Comparison of ENCODE assay signal across 9 cellular contexts in genomic region chr2:241762933-241763369, GRCh38. TPM values are rescaled to one million over a fixed set of nuclear protein-coding genes. Genes with fewer than 3 reads are reported as not detected.
DNase-seq lines count a peak whose midpoint lies in the region; ATAC-seq and TF ChIP-seq lines count a peak whose summit lies in the region.
"Had no signal": no experiment of that assay in that cellular context is flagged by ENCODE, and none has a peak within 500 bp of the region (broad histone marks: within the 10 kb centered on the region; RNA-seq: fewer than 3 reads in every experiment).

No MANE protein-coding gene starts in this region.

- peaks cover 3% of the 10 kb centered on the region for H3K9me3 ChIP-seq in CD8-positive, alpha-beta T cell (ENCODE audit: low read length)
- no peaks in the 10 kb centered on the region for H3K9me3 ChIP-seq in breast epithelium

- no peaks in the 10 kb centered on the region for H3K36me3 ChIP-seq in CD8-positive, alpha-beta T cell (ENCODE audit: insufficient read depth, low read length)
- no peaks in the 10 kb centered on the region for H3K36me3 ChIP-seq in breast epithelium

- CTCF ChIA-PET in CD8-positive, alpha-beta T cell (lab: Charles Lee) = interaction anchor here (2.2 kb wide), 1 partner anchor 105 kb away, joined by 7 read pairs; no protein-coding TSS in a partner anchor

- H3K9me3 Mint-ChIP-seq in CD8-positive, alpha-beta T cell = peaks cover 3% of the 10 kb centered on the region
- peaks cover 6% of the 10 kb centered on the region for H3K9me3 Mint-ChIP-seq in activated T-helper 1 cell treated with anti-CD3 and anti-CD28 coated beads, Interleukin-12 subunit alpha, Interleukin-12 subunit beta, Interleukin-2, Interleukin-4 antibody, amounts not matched to agents 30 ng/mL and 10 ng/mL and 1 ng/mL, durations not matched to agents 14 hours and 24 hours and 36 hours

- ATAC-seq in CD8-positive, alpha-beta T cell = peak; percentile 77
- ATAC-seq in omental fat pad (ENCODE audit: low FRiP score) (peak; percentile 29), GM18868 (IDR thresholded peaks at IDR 0.05; ENCODE audit: unreplicated experiment) (no peak), HG02588 (IDR thresholded peaks at IDR 0.05; ENCODE audit: unreplicated experiment) (no peak)

- no peak for TF ChIP-seq POLR2A in breast epithelium (IDR thresholded peaks at IDR 0.05)

- H3K4me1 ChIP-seq in CD8-positive, alpha-beta T cell (ENCODE audit: insufficient read depth, low read length) = peaks cover 15% of the 10 kb centered on the region
- no peaks in the 10 kb centered on the region for H3K4me1 ChIP-seq in breast epithelium

- H3K4me3 Mint-ChIP-seq in CD8-positive, alpha-beta T cell = peak overlapping the region; percentile 68
- no peak overlapping the region for H3K4me3 Mint-ChIP-seq in activated T-helper 1 cell treated with anti-CD3 and anti-CD28 coated beads, Interleukin-12 subunit alpha, Interleukin-12 subunit beta, Interleukin-2, Interleukin-4 antibody, amounts not matched to agents 30 ng/mL and 10 ng/mL and 1 ng/mL, durations not matched to agents 14 hours and 24 hours and 36 hours
- H3K4me3 Mint-ChIP-seq: HFFc6 had no signal

- no peaks in the 10 kb centered on the region for H3K27me3 ChIP-seq in CD8-positive, alpha-beta T cell (ENCODE audit: insufficient read depth, low read length)
- H3K27me3 ChIP-seq in breast epithelium = no peaks in the 10 kb centered on the region

- peak overlapping the region; percentile 96 for H3K27ac Mint-ChIP-seq in CD8-positive, alpha-beta T cell
- peak overlapping the region; percentile 77 for H3K27ac Mint-ChIP-seq in activated T-helper 1 cell treated with anti-CD3 and anti-CD28 coated beads, Interleukin-12 subunit alpha, Interleukin-12 subunit beta, Interleukin-2, Interleukin-4 antibody, amounts not matched to agents 30 ng/mL and 10 ng/mL and 1 ng/mL, durations not matched to agents 14 hours and 24 hours and 36 hours
- H3K27ac Mint-ChIP-seq: HFFc6 had no signal

- POLR2A ChIA-PET in CD8-positive, alpha-beta T cell (lab: Charles Lee) = interaction anchor here (0.5 to 2.8 kb wide), 10 partner anchors 10 to 153 kb away, joined by 3 to 14 read pairs (median 4); partner anchors contain the start of gene D2HGDH

- H3K27ac ChIP-seq in CD8-positive, alpha-beta T cell (ENCODE audit: low read depth, low read length) = peak overlapping the region; percentile 66
- no peak overlapping the region for H3K27ac ChIP-seq in substantia nigra (ENCODE audit: low read depth, low read length, poor library complexity, severe bottlenecking)
- H3K27ac ChIP-seq in breast epithelium = no peak overlapping the region

- no peak overlapping the region for H3K4me3 ChIP-seq in CD8-positive, alpha-beta T cell (ENCODE audit: low read depth, low read length)
- H3K4me3 ChIP-seq in breast epithelium = no peak overlapping the region

- peaks cover 27% of the 10 kb centered on the region for H3K4me1 Mint-ChIP-seq in CD8-positive, alpha-beta T cell (ENCODE audit: low read depth)
- peaks cover 13% of the 10 kb centered on the region for H3K4me1 Mint-ChIP-seq in activated T-helper 1 cell treated with anti-CD3 and anti-CD28 coated beads, Interleukin-12 subunit alpha, Interleukin-12 subunit beta, Interleukin-2, Interleukin-4 antibody, amounts not matched to agents 30 ng/mL and 10 ng/mL and 1 ng/mL, durations not matched to agents 14 hours and 24 hours and 36 hours (ENCODE audit: low read depth)

- H3K36me3 Mint-ChIP-seq in CD8-positive, alpha-beta T cell = peaks cover 19% of the 10 kb centered on the region
- H3K36me3 Mint-ChIP-seq in activated T-helper 1 cell treated with anti-CD3 and anti-CD28 coated beads, Interleukin-12 subunit alpha, Interleukin-12 subunit beta, Interleukin-2, Interleukin-4 antibody, amounts not matched to agents 30 ng/mL and 10 ng/mL and 1 ng/mL, durations not matched to agents 14 hours and 24 hours and 36 hours (ENCODE audit: low read depth) = peaks cover 15% of the 10 kb centered on the region

- H3K27me3 Mint-ChIP-seq in CD8-positive, alpha-beta T cell (ENCODE audit: low read depth) = no peaks in the 10 kb centered on the region
- no peaks in the 10 kb centered on the region for H3K27me3 Mint-ChIP-seq in activated T-helper 1 cell treated with anti-CD3 and anti-CD28 coated beads, Interleukin-12 subunit alpha, Interleukin-12 subunit beta, Interleukin-2, Interleukin-4 antibody, amounts not matched to agents 30 ng/mL and 10 ng/mL and 1 ng/mL, durations not matched to agents 14 hours and 24 hours and 36 hours (ENCODE audit: insufficient read depth)

- TF ChIP-seq CTCF in CD8-positive, alpha-beta T cell (IDR thresholded peaks at IDR 0.05) = no peak
- TF ChIP-seq CTCF in omental fat pad (IDR thresholded peaks at IDR 0.05) (no peak), breast epithelium (IDR thresholded peaks at IDR 0.05) (no peak)

- peak; percentile 44 to 86 (median 61) for DNase-seq in CD8-positive, alpha-beta T cell
- DNase-seq in NOMO-1 treated with dmso at 0.1 percent for 144 hours (lab: John Stamatoyannopoulos, UW; ENCODE audit: unreplicated experiment) (peak; percentile 20), omental fat pad (ENCODE audit: low spot score) (no peak), substantia nigra (lab: John Stamatoyannopoulos, UW) (no peak), breast epithelium (ENCODE audit: low spot score in 2 of 2) (no peak)
- peak; percentile 14 for DNase-seq in activated T-helper 1 cell treated with anti-CD3 and anti-CD28 coated beads, Interleukin-12 subunit alpha, Interleukin-12 subunit beta, Interleukin-2, Interleukin-4 antibody, amounts not matched to agents 30 ng/mL and 10 ng/mL and 1 ng/mL, durations not matched to agents 14 hours and 24 hours and 36 hours (ENCODE audit: low spot score)
- DNase-seq: HFFc6 had no signal

- intact Hi-C loops in CD8-positive, alpha-beta T cell (cut with DNase I, micrococcal nuclease) = loop anchor here (2.0 kb wide), 5 partner anchors 22 to 108 kb away; partner anchors contain the start of gene RTP5 (in 1 of the 2)
- intact Hi-C loops in activated T-helper 1 cell treated with anti-CD3 and anti-CD28 coated beads, Interleukin-12 subunit alpha, Interleukin-12 subunit beta, Interleukin-2, Interleukin-4 antibody, amounts not matched to agents 30 ng/mL and 10 ng/mL and 1 ng/mL, durations not matched to agents 14 hours and 24 hours and 36 hours (cut with micrococcal nuclease) = loop anchor here (5.0 kb wide), 1 partner anchor 79 kb away; no protein-coding TSS in a partner anchor
- intact Hi-C loops in breast epithelium (cut with DNase I; ENCODE audit: low total_unique reads) = no loop called here

RNA-seq across cellular contexts. Expression of gene GAL3ST2, which starts 13.7 kb away (rescaled TPM):
- total RNA-seq in CD8-positive, alpha-beta T cell = 1 to 10 TPM in 1 of 2 experiments, under 1 TPM in 1; 0.81 to 1.1 TPM
- total RNA-seq in activated T-helper 1 cell treated with anti-CD3 and anti-CD28 coated beads, Interleukin-12 subunit alpha, Interleukin-12 subunit beta, Interleukin-2, Interleukin-4 antibody, amounts not matched to agents 30 ng/mL and 10 ng/mL and 1 ng/mL, durations not matched to agents 14 hours and 24 hours and 36 hours = 0.51 and 0.60 TPM in 2 replicates
- total RNA-seq in omental fat pad (1 to 10 TPM in 2 of 4 donors, under 1 TPM in 1, not detected in 1; 0.50 to 3.1 (median 2.8) TPM), breast epithelium (1 to 10 TPM in 1 of 3 donors, not detected in 2; 2.6 TPM)

RNA-seq across cellular contexts. Expression of gene D2HGDH, which starts 28.5 kb away (rescaled TPM):
- 10 to 100 TPM; 41.6 to 46.4 TPM for total RNA-seq in CD8-positive, alpha-beta T cell
- total RNA-seq in activated T-helper 1 cell treated with anti-CD3 and anti-CD28 coated beads, Interleukin-12 subunit alpha, Interleukin-12 subunit beta, Interleukin-2, Interleukin-4 antibody, amounts not matched to agents 30 ng/mL and 10 ng/mL and 1 ng/mL, durations not matched to agents 14 hours and 24 hours and 36 hours = 27.1 and 28.7 TPM in 2 replicates
- total RNA-seq in omental fat pad (10 to 100 TPM; 12.4 to 31.2 (median 16.9) TPM), breast epithelium (10 to 100 TPM; 16.3 to 29.2 (median 22.2) TPM)

RNA-seq across cellular contexts. Expression of gene NEU4, which starts 46.0 kb away (rescaled TPM):
- total RNA-seq in CD8-positive, alpha-beta T cell = 1 to 10 TPM; 2.9 to 3.0 TPM
- 0.61 and 0.80 TPM in 2 replicates for total RNA-seq in activated T-helper 1 cell treated with anti-CD3 and anti-CD28 coated beads, Interleukin-12 subunit alpha, Interleukin-12 subunit beta, Interleukin-2, Interleukin-4 antibody, amounts not matched to agents 30 ng/mL and 10 ng/mL and 1 ng/mL, durations not matched to agents 14 hours and 24 hours and 36 hours
- 1 to 10 TPM in 3 of 4 donors, under 1 TPM in 1; 0.79 to 4.4 (median 2.5) TPM for total RNA-seq in omental fat pad
- 1 to 10 TPM in 1 of 3 donors, under 1 TPM in 2; 0.33 to 3.0 (median 0.44) TPM for total RNA-seq in breast epithelium

Comparison
In these comparisons a context has a peak if more than half of its experiments do, and no peak if none do; other contexts are left out.
1. ATAC-seq: peak in CD8-positive, alpha-beta T cell (single experiment) and omental fat pad (single experiment); none in GM18868 (single experiment) and HG02588 (single experiment).
2. DNase-seq: peak in CD8-positive, alpha-beta T cell (7 of 7), NOMO-1 treated with dmso at 0.1 percent for 144 hours (single experiment) and activated T-helper 1 cell treated with anti-CD3 and anti-CD28 coated beads, Interleukin-12 subunit alpha, Interleukin-12 subunit beta, Interleukin-2, Interleukin-4 antibody, amounts not matched to agents 30 ng/mL and 10 ng/mL and 1 ng/mL, durations not matched to agents 14 hours and 24 hours and 36 hours (single experiment); none in omental fat pad (single experiment), substantia nigra (0 of 49) and breast epithelium (0 of 2).